Comparison of ENCODE assay signal across 8 cellular contexts in the genomic region with DNA sequence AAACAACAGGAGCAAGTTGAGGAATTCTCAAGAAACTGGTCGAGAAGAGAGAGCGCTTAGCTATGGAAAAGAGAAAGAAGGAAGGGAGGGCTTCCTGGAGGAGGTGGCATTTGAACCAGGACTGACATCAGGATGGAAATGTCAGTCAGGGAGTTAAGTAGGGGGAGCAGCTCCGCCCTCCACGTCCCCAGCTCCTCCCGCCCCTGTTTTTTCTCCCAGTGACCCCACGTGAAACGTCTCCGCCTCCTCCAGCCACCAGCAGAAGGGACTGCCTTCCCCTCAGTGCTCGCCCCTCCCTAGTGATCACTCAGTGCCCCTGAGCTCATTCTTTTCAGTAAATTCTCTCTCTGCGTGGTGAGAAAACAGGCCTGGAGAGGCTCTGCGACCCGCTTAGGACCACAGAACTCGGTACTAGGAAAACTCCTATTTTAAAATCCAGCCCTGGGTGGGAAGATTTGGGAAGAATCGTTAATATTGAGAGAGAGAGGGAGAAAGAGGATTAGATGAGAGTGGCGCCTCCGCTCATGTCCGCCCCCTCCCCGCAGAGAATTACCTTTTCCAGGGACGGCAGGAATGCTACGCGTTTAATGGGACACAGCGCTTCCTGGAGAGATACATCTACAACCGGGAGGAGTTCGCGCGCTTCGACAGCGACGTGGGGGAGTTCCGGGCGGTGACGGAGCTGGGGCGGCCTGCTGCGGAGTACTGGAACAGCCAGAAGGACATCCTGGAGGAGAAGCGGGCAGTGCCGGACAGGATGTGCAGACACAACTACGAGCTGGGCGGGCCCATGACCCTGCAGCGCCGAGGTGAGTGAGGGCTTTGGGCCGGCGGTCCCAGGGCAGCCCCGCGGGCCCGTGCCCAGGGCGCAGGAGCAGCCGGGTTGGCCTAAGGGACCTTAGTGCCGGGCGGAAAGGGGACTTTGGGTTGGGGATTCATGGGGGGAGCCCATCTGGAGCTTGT. TPM values are rescaled to one million over a fixed set of nuclear protein-coding genes. Genes with fewer than 3 reads are reported as not detected.
DNase-seq lines count a peak whose midpoint lies in the region; ATAC-seq and TF ChIP-seq lines count a peak whose summit lies in the region.

No MANE protein-coding gene starts in this region.

- TF ChIP-seq CTCF in HL-60 (IDR thresholded peaks at IDR 0.05; ENCODE audit: insufficient read depth, low read length) (no peak), lower lobe of right lung (IDR thresholded peaks at IDR 0.05) (no peak), suprapubic skin (IDR thresholded peaks at IDR 0.05) (no peak)

- DNase-seq in ACHN (peak; percentile 88), HL-60 (ENCODE audit: low read depth in 1 of 2, low spot score in 1 of 2) (no peak), lower lobe of right lung (peak; percentile 74), suprapubic skin (ENCODE audit: low spot score in 2 of 2) (peak in 1 of 2 donors; percentile 81), NCI-H187 (lab: John Stamatoyannopoulos, UW) (no peak), NCI-H345 (lab: John Stamatoyannopoulos, UW) (no peak)

- intact Hi-C loops in lower lobe of right lung (cut with DNase I): loop anchor here (10.0 kb wide), 1 partner anchor 66 kb away; no protein-coding TSS in a partner anchor

- H3K4me1 ChIP-seq in endocrine pancreas (ENCODE audit: control insufficient read depth, insufficient read depth, low read length) (no peaks in the 10 kb centered on the region), lower lobe of right lung (peaks cover 48% of the 10 kb centered on the region), suprapubic skin (peaks cover 11% of the 10 kb centered on the region)

- peak; percentile 28 to 74 for ATAC-seq in lower lobe of right lung
- no peak for ATAC-seq in GM18519 (IDR thresholded peaks at IDR 0.05; ENCODE audit: low FRiP score, unreplicated experiment)

- TF ChIP-seq POLR2A in suprapubic skin (IDR thresholded peaks at IDR 0.05): peak in 1 of 2 donors; percentile 47

- peak overlapping the region; percentile 7; the same call in 1 of the 2 replicates for H3K4me3 ChIP-seq in HL-60 (replicated peaks; ENCODE audit: insufficient read depth, low read length)
- peak overlapping the region; percentile 24 for H3K4me3 ChIP-seq in endocrine pancreas (ENCODE audit: control insufficient read depth, insufficient read depth, low read length)
- H3K4me3 ChIP-seq in lower lobe of right lung: peak overlapping the region; percentile 50
- peak overlapping the region; percentile 45 for H3K4me3 ChIP-seq in suprapubic skin

- 20% methylated on average over 40 of the region's 49 CpGs for WGBS in suprapubic skin

- H3K27ac ChIP-seq in HL-60 (replicated peaks): no peak overlapping the region
- H3K27ac ChIP-seq in lower lobe of right lung: peak overlapping the region; percentile 77
- H3K27ac ChIP-seq in suprapubic skin: peak overlapping the region; percentile 71

- H3K36me3 ChIP-seq in endocrine pancreas (ENCODE audit: control insufficient read depth, insufficient read depth, low read length) (no peaks in the 10 kb centered on the region), lower lobe of right lung (peaks cover 28% of the 10 kb centered on the region), suprapubic skin (peaks cover 7% of the 10 kb centered on the region)

- in situ Hi-C loops in ACHN (cut with HindIII; ENCODE audit: low pct_ligation_motif_present, low pct_unique_long_range_greater_than_20kb, low sequenced_read_pairs): no loop called here

- peaks cover 20% of the 10 kb centered on the region for H3K27me3 ChIP-seq in HL-60 (ENCODE audit: insufficient read depth, poor library complexity, severe bottlenecking)
- peaks cover 10% of the 10 kb centered on the region for H3K27me3 ChIP-seq in endocrine pancreas (ENCODE audit: control insufficient read depth, insufficient read depth, low read length)
- H3K27me3 ChIP-seq in lower lobe of right lung (ENCODE audit: low read depth): no peaks in the 10 kb centered on the region
- no peaks in the 10 kb centered on the region for H3K27me3 ChIP-seq in suprapubic skin

- no peak overlapping the region for H3K9ac ChIP-seq in endocrine pancreas (ENCODE audit: control insufficient read depth, insufficient read depth, low read length)

- no peak for TF ChIP-seq EP300 in suprapubic skin (IDR thresholded peaks at IDR 0.05)

- H3K9me3 ChIP-seq in endocrine pancreas (ENCODE audit: control insufficient read depth, low read length): no peaks in the 10 kb centered on the region
- H3K9me3 ChIP-seq in lower lobe of right lung: no peaks in the 10 kb centered on the region
- H3K9me3 ChIP-seq in suprapubic skin: no peaks in the 10 kb centered on the region

RNA-seq across cellular contexts. Expression of gene HLA-DPB1, which starts 4.6 kb away (rescaled TPM):
- total RNA-seq in lower lobe of right lung: 483 TPM
- 10 to 100 TPM; 23.7 to 76.6 (median 51.7) TPM for total RNA-seq in suprapubic skin

RNA-seq across cellular contexts. Expression of gene HLA-DPA1, which starts 7.0 kb away (rescaled TPM):
- total RNA-seq in lower lobe of right lung (600 TPM), suprapubic skin (100 to 1,000 TPM in 1 of 4 donors, 10 to 100 TPM in 3; 21.1 to 101 (median 91.3) TPM)

Comparison
In these comparisons a context has a peak if more than half of its experiments do, and no peak if none do; other contexts are left out.
1. DNase-seq: peak in ACHN (single experiment) and lower lobe of right lung (single experiment); none in HL-60 (0 of 2), NCI-H187 (0 of 2) and NCI-H345 (single experiment).
2. Peak in every context shown above with its lines, with median percentiles within 50 percentile points of each other: H3K4me3 ChIP-seq.